In genomic region chr4:39166177-39166576, GRCh38 we compare ENCODE assay signal across 23 cellular contexts. TPM values are rescaled to one million over a fixed set of nuclear protein-coding genes. Genes with fewer than 3 reads are reported as not detected.
DNase-seq lines count a peak whose midpoint lies in the region; ATAC-seq, FAIRE-seq and TF ChIP-seq lines count a peak whose summit lies in the region.
"Had no signal": no experiment of that assay in that cellular context is flagged by ENCODE, and none has a peak within 500 bp of the region (broad histone marks: within the 10 kb centered on the region; RNA-seq: fewer than 3 reads in every experiment).

No MANE protein-coding gene starts in this region.

- H2AFZ ChIP-seq in SU-DHL-6 (ENCODE audit: low read depth, low read length, severe bottlenecking) (peak overlapping the region; percentile 22), neural progenitor cell (replicated peaks) (peak overlapping the region; percentile 70)
- H2AFZ ChIP-seq: PC-9 had no signal

- no peaks in the 10 kb centered on the region for H3K79me2 ChIP-seq in SU-DHL-6 (ENCODE audit: insufficient read depth, low read length)
- no peaks in the 10 kb centered on the region for H3K79me2 ChIP-seq in neural progenitor cell (ENCODE audit: low read depth)

- FAIRE-seq in frontal cortex (lab: Jason Lieb, UNC): no peak

- H3K36me3 ChIP-seq in SU-DHL-6 (ENCODE audit: low read length): no peaks in the 10 kb centered on the region
- no peaks in the 10 kb centered on the region for H3K36me3 ChIP-seq in neural progenitor cell
- H3K36me3 ChIP-seq: left lung, thoracic aorta had no signal

- no peak for TF ChIP-seq POLR2A in GM18505 (IDR thresholded peaks at IDR 0.05; ENCODE audit: borderline replicate concordance, extremely low read depth, insufficient read depth, insufficient read length)

- H3K4me3 Mint-ChIP-seq in neural progenitor cell: no peak overlapping the region
- H3K4me3 Mint-ChIP-seq: activated T-cell treated with anti-CD3 and anti-CD28 coated beads, Interleukin-2, amount 50 U/mL, for 4 hours; CD8-positive, alpha-beta T cell; T-helper 2 cell treated with Interferon-gamma antibody and Interleukin-4, amounts not matched to agents 5 μg/mL and 100 μg/mL, for 36 hours had no signal

- no peaks in the 10 kb centered on the region for H3K36me3 Mint-ChIP-seq in neural progenitor cell
- H3K36me3 Mint-ChIP-seq: CD8-positive, alpha-beta T cell had no signal

- H3K9me3 Mint-ChIP-seq in neural progenitor cell: no peaks in the 10 kb centered on the region

- no peaks in the 10 kb centered on the region for H3K4me1 Mint-ChIP-seq in neural progenitor cell

- peaks cover 3% of the 10 kb centered on the region for H3K27me3 Mint-ChIP-seq in neural progenitor cell (ENCODE audit: insufficient read depth, low read depth)

- H3K4me2 ChIP-seq in SU-DHL-6 (ENCODE audit: low read depth, low read length, poor library complexity, severe bottlenecking) (peak overlapping the region; percentile 77), neural progenitor cell (no peak overlapping the region)
- H3K4me2 ChIP-seq: KMS-11, PC-9 had no signal

- H3K9me2 ChIP-seq in SU-DHL-6 (replicated peaks; ENCODE audit: insufficient read depth, low read length): no peaks in the 10 kb centered on the region

- H3K27ac ChIP-seq in SU-DHL-6 (ENCODE audit: low read depth, low read length) (peak overlapping the region; percentile 98), neural progenitor cell (no peak overlapping the region)
- H3K27ac ChIP-seq: KMS-11, left lung, PC-9, thoracic aorta had no signal

- no peak overlapping the region for H3K27ac Mint-ChIP-seq in neural progenitor cell
- H3K27ac Mint-ChIP-seq: T-helper 2 cell treated with Interferon-gamma antibody and Interleukin-4, amounts not matched to agents 5 μg/mL and 100 μg/mL, for 36 hours had no signal

- no peak for DNase-seq in neural progenitor cell (ENCODE audit: low spot score)
- no peak for DNase-seq in frontal cortex (ENCODE audit: low spot score in 2 of 2)
- no peak for DNase-seq in GM20000 (ENCODE audit: low spot score)
- DNase-seq in NCI-H1092 treated with DMSO at 0.1 percent for 48 hours (lab: John Stamatoyannopoulos, UW): no peak
- DNase-seq: activated naive CD4-positive, alpha-beta T cell treated with anti-CD3 and anti-CD28 coated beads, Interleukin-2, amount 50 U/mL, for 16 hours; activated T-cell treated with anti-CD3 and anti-CD28 coated beads, Interleukin-2, amount 50 U/mL, for 4 hours; CD8-positive, alpha-beta T cell; DMS79; effector memory CD4-positive, alpha-beta T cell; glutamatergic neuron; HCEC 1CT; left lung; NCI-H526 treated with DMSO at 0.1 percent for 48 hours; nucleus accumbens; PC-9; stimulated activated CD4-positive, alpha-beta T cell treated with anti-CD3 and anti-CD28 coated beads, Interleukin-12 subunit alpha, Interleukin-12 subunit beta, amount 100 ng/mL, for 4 hours had no signal

- H3K27me3 ChIP-seq in SU-DHL-6 (ENCODE audit: low read length) (no peaks in the 10 kb centered on the region), neural progenitor cell (no peaks in the 10 kb centered on the region)
- H3K27me3 ChIP-seq: left lung had no signal

- H3K9ac ChIP-seq in SU-DHL-6 (ENCODE audit: low read length) (peak overlapping the region; percentile 57), neural progenitor cell (no peak overlapping the region)
- H3K9ac ChIP-seq: KMS-11 had no signal

- peaks cover 36% of the 10 kb centered on the region for H3F3A ChIP-seq in SU-DHL-6 (ENCODE audit: insufficient read depth)
- H3F3A ChIP-seq in neural progenitor cell (ENCODE audit: low read depth): no peaks in the 10 kb centered on the region

- H3K4me3 ChIP-seq in SU-DHL-6 (ENCODE audit: insufficient read depth, low read length, poor library complexity, severe bottlenecking) (peak overlapping the region; percentile 27), neural progenitor cell (no peak overlapping the region)
- H3K4me3 ChIP-seq: left lung, PC-9, thoracic aorta had no signal

- H3K9me3 ChIP-seq in SU-DHL-6 (ENCODE audit: insufficient read depth, low read length) (no peaks in the 10 kb centered on the region), neural progenitor cell (ENCODE audit: low read depth) (no peaks in the 10 kb centered on the region)
- H3K9me3 ChIP-seq: thoracic aorta had no signal

- peak; percentile 76 for ATAC-seq in GM18505 (IDR thresholded peaks at IDR 0.05; ENCODE audit: unreplicated experiment)
- ATAC-seq in HG02678 (IDR thresholded peaks at IDR 0.05; ENCODE audit: unreplicated experiment): peak; percentile 39
- no peak for ATAC-seq in GM18861 (IDR thresholded peaks at IDR 0.05; ENCODE audit: unreplicated experiment)
- ATAC-seq: activated T-cell treated with anti-CD3 and anti-CD28 coated beads, Interleukin-2, amount 50 U/mL, for 4 hours; CD8-positive, alpha-beta T cell; left lung had no signal

- no peaks in the 10 kb centered on the region for H4K20me1 ChIP-seq in SU-DHL-6 (ENCODE audit: low read depth, low read length)
- no peaks in the 10 kb centered on the region for H4K20me1 ChIP-seq in neural progenitor cell (ENCODE audit: low read depth)

- no peak for TF ChIP-seq CTCF in SU-DHL-6 (IDR thresholded peaks at IDR 0.05; ENCODE audit: insufficient read depth, low read length, poor library complexity, severe bottlenecking)
- TF ChIP-seq CTCF in neural progenitor cell (IDR thresholded peaks at IDR 0.05): no peak
- no peak for TF ChIP-seq CTCF in GM20000 (IDR thresholded peaks at IDR 0.05; ENCODE audit: extremely low read depth, missing control alignments)

- H3K4me1 ChIP-seq in neural progenitor cell: no peaks in the 10 kb centered on the region
- H3K4me1 ChIP-seq: left lung had no signal

RNA-seq across cellular contexts. Expression of gene WDR19, which starts 16.2 kb away (rescaled TPM):
- total RNA-seq in neural progenitor cell (ENCODE audit: low replicate concordance) (56.4 and 86.3 TPM in 2 replicates), frontal cortex (43.2 TPM)
